ENCODE assay signal across 25 cellular contexts in genomic region chr17:64309710-64310109, GRCh38.
"Had no signal": no experiment of that assay in that cellular context is flagged by ENCODE, and none has a peak within 500 bp of the region (broad histone marks: within the 10 kb centered on the region; RNA-seq: fewer than 3 reads in every experiment).

No MANE protein-coding gene starts in this region.

- FAIRE-seq: astrocyte, islet of Langerhans, TTC549 had no signal

- H3K4me3 ChIP-seq: esophagus muscularis mucosa, skin epidermis, thoracic aorta had no signal

- H3K27me3 ChIP-seq: brain microvascular endothelial cell, esophagus muscularis mucosa had no signal

- DNase-seq: activated CD4-positive, alpha-beta memory T cell treated with anti-CD3 and anti-CD28 coated beads, Interleukin-2, amount 10 ng/mL, durations not matched to agents 7 days and 5 days; activated CD4-positive, alpha-beta T cell treated with anti-CD3 and anti-CD28 coated beads, Interleukin-2, amount 10 ng/mL, durations not matched to agents 24 days and 14 days; activated CD8-positive, alpha-beta memory T cell treated with anti-CD3 and anti-CD28 coated beads, Interleukin-2, amount 50 U/mL, for 48 hours; activated gamma-delta T cell; activated naive CD4-positive, alpha-beta T cell treated with anti-CD3 and anti-CD28 coated beads, Interleukin-2, amount 50 U/mL, for 16 hours; activated T-cell treated with anti-CD3 and anti-CD28 coated beads, Interleukin-2, amount 50 U/mL, for 24 hours; amniotic stem cell; brain microvascular endothelial cell; central memory CD4-positive, alpha-beta T cell; endodermal cell; foreskin keratinocyte; mammary epithelial cell; stimulated activated CD4-positive, alpha-beta T cell treated with anti-CD3 and anti-CD28 coated beads, Interleukin-12 subunit alpha, Interleukin-12 subunit beta, amount 100 ng/mL, for 4 hours; stimulated activated CD4-positive, alpha-beta T cell treated with anti-CD3 and anti-CD28 coated beads, Interleukin-4, amount 100 ng/mL, for 1 hour; stimulated activated naive CD8-positive, alpha-beta T cell treated with anti-CD3 and anti-CD28 coated beads, Interleukin-15, Interleukin-2, amounts not matched to agents 100 U/mL and 50 U/mL, for 24 hours; T-helper 9 cell had no signal

- H3K9me3 ChIP-seq: esophagus muscularis mucosa, thoracic aorta had no signal

- H3K27ac ChIP-seq: brain microvascular endothelial cell, foreskin keratinocyte, thoracic aorta, VCaP had no signal

- ATAC-seq: activated CD4-positive, CD25-positive, alpha-beta regulatory T cell treated with anti-CD3 and anti-CD28 coated beads, Interleukin-2, amount 50 U/mL, for 24 hours; foreskin keratinocyte; sciatic nerve; stimulated activated naive CD8-positive, alpha-beta T cell treated with anti-CD3 and anti-CD28 coated beads, Interleukin-15, Interleukin-2, amounts not matched to agents 100 U/mL and 50 U/mL, for 24 hours had no signal

- H3K36me3 ChIP-seq: brain microvascular endothelial cell, esophagus muscularis mucosa, thoracic aorta had no signal

- H3K4me1 ChIP-seq: foreskin keratinocyte had no signal
